ENCODE assay signal across 1 cellular context in the genomic region with DNA sequence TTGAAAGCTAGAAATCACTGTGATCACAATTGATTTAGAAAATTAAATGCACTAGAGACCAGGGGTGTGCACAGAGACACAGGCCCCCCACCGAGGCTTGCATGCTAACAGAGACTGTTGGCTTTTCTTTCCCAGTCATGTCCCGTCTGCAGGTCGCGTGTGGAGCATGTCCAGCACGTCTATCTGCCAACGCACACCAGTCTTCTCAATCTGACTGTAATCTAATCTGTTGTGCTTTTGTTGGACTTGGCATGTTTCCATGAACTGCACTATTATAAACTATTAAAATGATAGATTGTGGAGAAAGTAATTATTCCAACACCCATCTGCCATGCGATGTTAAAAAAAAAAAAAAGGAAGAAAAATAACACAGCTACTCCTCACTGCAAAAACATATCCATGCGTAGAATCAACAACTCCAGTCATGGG.
TF ChIP-seq lines count a peak whose summit lies in the region.

No MANE protein-coding gene starts in this region.

TF ChIP-seq in HEK293, 187 proteins besides CTCF, POLR2A, EP300 and RAD21 (continued from another document and continues in another):
- TF ChIP-seq, protein P1, sequence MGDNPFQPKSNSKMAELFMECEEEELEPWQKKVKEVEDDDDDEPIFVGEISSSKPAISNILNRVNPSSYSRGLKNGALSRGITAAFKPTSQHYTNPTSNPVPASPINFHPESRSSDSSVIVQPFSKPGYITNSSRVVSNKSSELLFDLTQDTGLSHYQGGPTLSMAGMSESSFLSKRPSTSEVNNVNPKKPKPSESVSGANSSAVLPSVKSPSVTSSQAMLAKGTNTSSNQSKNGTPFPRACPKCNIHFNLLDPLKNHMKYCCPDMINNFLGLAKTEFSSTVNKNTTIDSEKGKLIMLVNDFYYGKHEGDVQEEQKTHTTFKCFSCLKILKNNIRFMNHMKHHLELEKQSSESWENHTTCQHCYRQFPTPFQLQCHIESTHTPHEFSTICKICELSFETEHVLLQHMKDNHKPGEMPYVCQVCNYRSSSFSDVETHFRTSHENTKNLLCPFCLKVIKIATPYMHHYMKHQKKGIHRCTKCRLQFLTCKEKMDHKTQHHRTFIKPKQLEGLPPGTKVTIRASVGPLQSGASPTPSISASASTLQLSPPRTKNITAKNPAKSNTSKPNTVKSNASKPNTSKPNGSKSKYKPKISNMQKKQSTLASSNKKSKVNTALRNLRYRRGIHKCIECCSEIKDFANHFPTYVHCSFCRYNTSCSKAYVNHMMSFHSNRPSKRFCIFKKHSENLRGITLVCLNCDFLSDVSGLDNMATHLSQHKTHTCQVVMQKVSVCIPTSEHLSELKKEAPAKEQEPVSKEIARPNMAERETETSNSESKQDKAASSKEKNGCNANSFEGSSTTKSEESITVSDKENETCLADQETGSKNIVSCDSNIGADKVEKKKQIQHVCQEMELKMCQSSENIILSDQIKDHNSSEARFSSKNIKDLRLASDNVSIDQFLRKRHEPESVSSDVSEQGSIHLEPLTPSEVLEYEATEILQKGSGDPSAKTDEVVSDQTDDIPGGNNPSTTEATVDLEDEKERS (tag by site-specific recombination; IDR thresholded peaks at IDR 0.05), result 0 out of 2 replicates have a peak, but pooled peaks have one; percentile 44
- TF ChIP-seq, protein P2, sequence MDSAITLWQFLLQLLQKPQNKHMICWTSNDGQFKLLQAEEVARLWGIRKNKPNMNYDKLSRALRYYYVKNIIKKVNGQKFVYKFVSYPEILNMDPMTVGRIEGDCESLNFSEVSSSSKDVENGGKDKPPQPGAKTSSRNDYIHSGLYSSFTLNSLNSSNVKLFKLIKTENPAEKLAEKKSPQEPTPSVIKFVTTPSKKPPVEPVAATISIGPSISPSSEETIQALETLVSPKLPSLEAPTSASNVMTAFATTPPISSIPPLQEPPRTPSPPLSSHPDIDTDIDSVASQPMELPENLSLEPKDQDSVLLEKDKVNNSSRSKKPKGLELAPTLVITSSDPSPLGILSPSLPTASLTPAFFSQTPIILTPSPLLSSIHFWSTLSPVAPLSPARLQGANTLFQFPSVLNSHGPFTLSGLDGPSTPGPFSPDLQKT (IDR thresholded peaks at IDR 0.05; ENCODE audit: borderline replicate concordance, low read depth, low read length), result no peak
- TF ChIP-seq, protein P3, sequence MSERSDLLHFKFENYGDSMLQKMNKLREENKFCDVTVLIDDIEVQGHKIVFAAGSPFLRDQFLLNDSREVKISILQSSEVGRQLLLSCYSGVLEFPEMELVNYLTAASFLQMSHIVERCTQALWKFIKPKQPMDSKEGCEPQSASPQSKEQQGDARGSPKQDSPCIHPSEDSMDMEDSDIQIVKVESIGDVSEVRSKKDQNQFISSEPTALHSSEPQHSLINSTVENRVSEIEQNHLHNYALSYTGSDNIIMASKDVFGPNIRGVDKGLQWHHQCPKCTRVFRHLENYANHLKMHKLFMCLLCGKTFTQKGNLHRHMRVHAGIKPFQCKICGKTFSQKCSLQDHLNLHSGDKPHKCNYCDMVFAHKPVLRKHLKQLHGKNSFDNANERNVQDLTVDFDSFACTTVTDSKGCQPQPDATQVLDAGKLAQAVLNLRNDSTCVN (tag by site-specific recombination; optimal IDR thresholded peaks at IDR 0.05), result peak; percentile 10
- TF ChIP-seq ZNF146 (tag by site-specific recombination; IDR thresholded peaks at IDR 0.05), result no peak
- TF ChIP-seq ZXDB (tag by site-specific recombination; IDR thresholded peaks at IDR 0.05), result peak; percentile 79
- peak; percentile 97 for TF ChIP-seq ZNF843 (tag by site-specific recombination; IDR thresholded peaks at IDR 0.05)
- peak; percentile 73 for TF ChIP-seq ZBTB8A (tag by site-specific recombination; IDR thresholded peaks at IDR 0.05)
- peak; percentile 72; the same call in 1 of the 2 replicates for TF ChIP-seq ZNF558 (tag by site-specific recombination; IDR thresholded peaks at IDR 0.05)
- peak; percentile 69; the same call in 1 of the 2 replicates for TF ChIP-seq ZNF423 (tag by site-specific recombination; IDR thresholded peaks at IDR 0.05)
- 0 out of 2 replicates have a peak, but pooled peaks have one; percentile 25 for TF ChIP-seq GLI2 (tag by site-specific recombination; IDR thresholded peaks at IDR 0.05; ENCODE audit: borderline replicate concordance, low read depth)
- 0 out of 2 replicates have a peak, but pooled peaks have one; percentile 47 for TF ChIP-seq REPIN1 (tag by site-specific recombination; IDR thresholded peaks at IDR 0.05; ENCODE audit: low read depth)
- TF ChIP-seq, protein P4, sequence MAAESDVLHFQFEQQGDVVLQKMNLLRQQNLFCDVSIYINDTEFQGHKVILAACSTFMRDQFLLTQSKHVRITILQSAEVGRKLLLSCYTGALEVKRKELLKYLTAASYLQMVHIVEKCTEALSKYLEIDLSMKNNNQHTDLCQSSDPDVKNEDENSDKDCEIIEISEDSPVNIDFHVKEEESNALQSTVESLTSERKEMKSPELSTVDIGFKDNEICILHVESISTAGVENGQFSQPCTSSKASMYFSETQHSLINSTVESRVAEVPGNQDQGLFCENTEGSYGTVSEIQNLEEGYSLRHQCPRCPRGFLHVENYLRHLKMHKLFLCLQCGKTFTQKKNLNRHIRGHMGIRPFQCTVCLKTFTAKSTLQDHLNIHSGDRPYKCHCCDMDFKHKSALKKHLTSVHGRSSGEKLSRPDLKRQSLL (tag by site-specific recombination; IDR thresholded peaks at IDR 0.05), result no peak
- TF ChIP-seq YY2 (tag by site-specific recombination; IDR thresholded peaks at IDR 0.05), result 0 out of 2 replicates have a peak, but pooled peaks have one; percentile 16
- peak; percentile 97 for TF ChIP-seq FEZF1 (tag by site-specific recombination; IDR thresholded peaks at IDR 0.05)
- TF ChIP-seq, protein P5, sequence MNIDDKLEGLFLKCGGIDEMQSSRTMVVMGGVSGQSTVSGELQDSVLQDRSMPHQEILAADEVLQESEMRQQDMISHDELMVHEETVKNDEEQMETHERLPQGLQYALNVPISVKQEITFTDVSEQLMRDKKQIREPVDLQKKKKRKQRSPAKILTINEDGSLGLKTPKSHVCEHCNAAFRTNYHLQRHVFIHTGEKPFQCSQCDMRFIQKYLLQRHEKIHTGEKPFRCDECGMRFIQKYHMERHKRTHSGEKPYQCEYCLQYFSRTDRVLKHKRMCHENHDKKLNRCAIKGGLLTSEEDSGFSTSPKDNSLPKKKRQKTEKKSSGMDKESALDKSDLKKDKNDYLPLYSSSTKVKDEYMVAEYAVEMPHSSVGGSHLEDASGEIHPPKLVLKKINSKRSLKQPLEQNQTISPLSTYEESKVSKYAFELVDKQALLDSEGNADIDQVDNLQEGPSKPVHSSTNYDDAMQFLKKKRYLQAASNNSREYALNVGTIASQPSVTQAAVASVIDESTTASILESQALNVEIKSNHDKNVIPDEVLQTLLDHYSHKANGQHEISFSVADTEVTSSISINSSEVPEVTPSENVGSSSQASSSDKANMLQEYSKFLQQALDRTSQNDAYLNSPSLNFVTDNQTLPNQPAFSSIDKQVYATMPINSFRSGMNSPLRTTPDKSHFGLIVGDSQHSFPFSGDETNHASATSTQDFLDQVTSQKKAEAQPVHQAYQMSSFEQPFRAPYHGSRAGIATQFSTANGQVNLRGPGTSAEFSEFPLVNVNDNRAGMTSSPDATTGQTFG (tag by site-specific recombination; IDR thresholded peaks at IDR 0.05; ENCODE audit: borderline replicate concordance), result no peak
- 0 out of 2 replicates have a peak, but pooled peaks have one; percentile 23 for TF ChIP-seq KLF7 (tag by site-specific recombination; IDR thresholded peaks at IDR 0.05; ENCODE audit: borderline replicate concordance)
- TF ChIP-seq, protein P6, sequence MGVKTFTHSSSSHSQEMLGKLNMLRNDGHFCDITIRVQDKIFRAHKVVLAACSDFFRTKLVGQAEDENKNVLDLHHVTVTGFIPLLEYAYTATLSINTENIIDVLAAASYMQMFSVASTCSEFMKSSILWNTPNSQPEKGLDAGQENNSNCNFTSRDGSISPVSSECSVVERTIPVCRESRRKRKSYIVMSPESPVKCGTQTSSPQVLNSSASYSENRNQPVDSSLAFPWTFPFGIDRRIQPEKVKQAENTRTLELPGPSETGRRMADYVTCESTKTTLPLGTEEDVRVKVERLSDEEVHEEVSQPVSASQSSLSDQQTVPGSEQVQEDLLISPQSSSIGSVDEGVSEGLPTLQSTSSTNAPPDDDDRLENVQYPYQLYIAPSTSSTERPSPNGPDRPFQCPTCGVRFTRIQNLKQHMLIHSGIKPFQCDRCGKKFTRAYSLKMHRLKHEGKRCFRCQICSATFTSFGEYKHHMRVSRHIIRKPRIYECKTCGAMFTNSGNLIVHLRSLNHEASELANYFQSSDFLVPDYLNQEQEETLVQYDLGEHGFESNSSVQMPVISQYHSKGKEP (tag by site-specific recombination; IDR thresholded peaks at IDR 0.05), result peak; percentile 98
- peak; percentile 56; the same call in 1 of the 2 replicates for TF ChIP-seq ZNF610 (tag by site-specific recombination; IDR thresholded peaks at IDR 0.05; ENCODE audit: borderline replicate concordance)
- TF ChIP-seq ZEB2 (tag by site-specific recombination; IDR thresholded peaks at IDR 0.05), result peak; percentile 89
- peak; percentile 85 for TF ChIP-seq ZNF629 (tag by site-specific recombination; IDR thresholded peaks at IDR 0.05)
- TF ChIP-seq SP2 (tag by site-specific recombination; IDR thresholded peaks at IDR 0.05), result no peak
- peak; percentile 96; the same call in 1 of the 2 replicates for TF ChIP-seq BCL11A (tag by site-specific recombination; IDR thresholded peaks at IDR 0.05; ENCODE audit: low read depth)
- TF ChIP-seq ZNF2 (tag by site-specific recombination; IDR thresholded peaks at IDR 0.05), result peak; percentile 86; the same call in 1 of the 2 replicates
- peak; percentile 32; the same call in 1 of the 2 replicates for TF ChIP-seq ZNF366 (tag by site-specific recombination; conservative IDR thresholded peaks at IDR 0.05)
- TF ChIP-seq, protein P7, sequence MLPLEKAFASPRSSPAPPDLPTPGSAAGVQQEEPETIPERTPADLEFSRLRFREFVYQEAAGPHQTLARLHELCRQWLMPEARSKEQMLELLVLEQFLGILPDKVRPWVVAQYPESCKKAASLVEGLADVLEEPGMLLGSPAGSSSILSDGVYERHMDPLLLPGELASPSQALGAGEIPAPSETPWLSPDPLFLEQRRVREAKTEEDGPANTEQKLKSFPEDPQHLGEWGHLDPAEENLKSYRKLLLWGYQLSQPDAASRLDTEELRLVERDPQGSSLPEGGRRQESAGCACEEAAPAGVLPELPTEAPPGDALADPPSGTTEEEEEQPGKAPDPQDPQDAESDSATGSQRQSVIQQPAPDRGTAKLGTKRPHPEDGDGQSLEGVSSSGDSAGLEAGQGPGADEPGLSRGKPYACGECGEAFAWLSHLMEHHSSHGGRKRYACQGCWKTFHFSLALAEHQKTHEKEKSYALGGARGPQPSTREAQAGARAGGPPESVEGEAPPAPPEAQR (tag by site-specific recombination; IDR thresholded peaks at IDR 0.05), result 0 out of 2 replicates have a peak, but pooled peaks have one; percentile 62
- peak; percentile 90 for TF ChIP-seq GLIS1 (tag by site-specific recombination; IDR thresholded peaks at IDR 0.05)
- TF ChIP-seq, protein P8, sequence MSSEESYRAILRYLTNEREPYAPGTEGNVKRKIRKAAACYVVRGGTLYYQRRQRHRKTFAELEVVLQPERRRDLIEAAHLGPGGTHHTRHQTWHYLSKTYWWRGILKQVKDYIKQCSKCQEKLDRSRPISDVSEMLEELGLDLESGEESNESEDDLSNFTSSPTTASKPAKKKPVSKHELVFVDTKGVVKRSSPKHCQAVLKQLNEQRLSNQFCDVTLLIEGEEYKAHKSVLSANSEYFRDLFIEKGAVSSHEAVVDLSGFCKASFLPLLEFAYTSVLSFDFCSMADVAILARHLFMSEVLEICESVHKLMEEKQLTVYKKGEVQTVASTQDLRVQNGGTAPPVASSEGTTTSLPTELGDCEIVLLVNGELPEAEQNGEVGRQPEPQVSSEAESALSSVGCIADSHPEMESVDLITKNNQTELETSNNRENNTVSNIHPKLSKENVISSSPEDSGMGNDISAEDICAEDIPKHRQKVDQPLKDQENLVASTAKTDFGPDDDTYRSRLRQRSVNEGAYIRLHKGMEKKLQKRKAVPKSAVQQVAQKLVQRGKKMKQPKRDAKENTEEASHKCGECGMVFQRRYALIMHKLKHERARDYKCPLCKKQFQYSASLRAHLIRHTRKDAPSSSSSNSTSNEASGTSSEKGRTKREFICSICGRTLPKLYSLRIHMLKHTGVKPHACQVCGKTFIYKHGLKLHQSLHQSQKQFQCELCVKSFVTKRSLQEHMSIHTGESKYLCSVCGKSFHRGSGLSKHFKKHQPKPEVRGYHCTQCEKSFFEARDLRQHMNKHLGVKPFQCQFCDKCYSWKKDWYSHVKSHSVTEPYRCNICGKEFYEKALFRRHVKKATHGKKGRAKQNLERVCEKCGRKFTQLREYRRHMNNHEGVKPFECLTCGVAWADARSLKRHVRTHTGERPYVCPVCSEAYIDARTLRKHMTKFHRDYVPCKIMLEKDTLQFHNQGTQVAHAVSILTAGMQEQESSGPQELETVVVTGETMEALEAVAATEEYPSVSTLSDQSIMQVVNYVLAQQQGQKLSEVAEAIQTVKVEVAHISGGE (tag by site-specific recombination; conservative IDR thresholded peaks at IDR 0.05; ENCODE audit: low read depth), result no peak
- TF ChIP-seq ZNF184 (tag by site-specific recombination; IDR thresholded peaks at IDR 0.05), result no peak
- TF ChIP-seq, protein P9, sequence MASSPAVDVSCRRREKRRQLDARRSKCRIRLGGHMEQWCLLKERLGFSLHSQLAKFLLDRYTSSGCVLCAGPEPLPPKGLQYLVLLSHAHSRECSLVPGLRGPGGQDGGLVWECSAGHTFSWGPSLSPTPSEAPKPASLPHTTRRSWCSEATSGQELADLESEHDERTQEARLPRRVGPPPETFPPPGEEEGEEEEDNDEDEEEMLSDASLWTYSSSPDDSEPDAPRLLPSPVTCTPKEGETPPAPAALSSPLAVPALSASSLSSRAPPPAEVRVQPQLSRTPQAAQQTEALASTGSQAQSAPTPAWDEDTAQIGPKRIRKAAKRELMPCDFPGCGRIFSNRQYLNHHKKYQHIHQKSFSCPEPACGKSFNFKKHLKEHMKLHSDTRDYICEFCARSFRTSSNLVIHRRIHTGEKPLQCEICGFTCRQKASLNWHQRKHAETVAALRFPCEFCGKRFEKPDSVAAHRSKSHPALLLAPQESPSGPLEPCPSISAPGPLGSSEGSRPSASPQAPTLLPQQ (tag by site-specific recombination; IDR thresholded peaks at IDR 0.05), result peak; percentile 62; the same call in 1 of the 2 replicates
- TF ChIP-seq, protein P10, sequence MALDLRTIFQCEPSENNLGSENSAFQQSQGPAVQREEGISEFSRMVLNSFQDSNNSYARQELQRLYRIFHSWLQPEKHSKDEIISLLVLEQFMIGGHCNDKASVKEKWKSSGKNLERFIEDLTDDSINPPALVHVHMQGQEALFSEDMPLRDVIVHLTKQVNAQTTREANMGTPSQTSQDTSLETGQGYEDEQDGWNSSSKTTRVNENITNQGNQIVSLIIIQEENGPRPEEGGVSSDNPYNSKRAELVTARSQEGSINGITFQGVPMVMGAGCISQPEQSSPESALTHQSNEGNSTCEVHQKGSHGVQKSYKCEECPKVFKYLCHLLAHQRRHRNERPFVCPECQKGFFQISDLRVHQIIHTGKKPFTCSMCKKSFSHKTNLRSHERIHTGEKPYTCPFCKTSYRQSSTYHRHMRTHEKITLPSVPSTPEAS (tag by site-specific recombination; IDR thresholded peaks at IDR 0.05), result 0 out of 2 replicates have a peak, but pooled peaks have one; percentile 23
